ENCODE assay signal across 8 cellular contexts in the genomic region with DNA sequence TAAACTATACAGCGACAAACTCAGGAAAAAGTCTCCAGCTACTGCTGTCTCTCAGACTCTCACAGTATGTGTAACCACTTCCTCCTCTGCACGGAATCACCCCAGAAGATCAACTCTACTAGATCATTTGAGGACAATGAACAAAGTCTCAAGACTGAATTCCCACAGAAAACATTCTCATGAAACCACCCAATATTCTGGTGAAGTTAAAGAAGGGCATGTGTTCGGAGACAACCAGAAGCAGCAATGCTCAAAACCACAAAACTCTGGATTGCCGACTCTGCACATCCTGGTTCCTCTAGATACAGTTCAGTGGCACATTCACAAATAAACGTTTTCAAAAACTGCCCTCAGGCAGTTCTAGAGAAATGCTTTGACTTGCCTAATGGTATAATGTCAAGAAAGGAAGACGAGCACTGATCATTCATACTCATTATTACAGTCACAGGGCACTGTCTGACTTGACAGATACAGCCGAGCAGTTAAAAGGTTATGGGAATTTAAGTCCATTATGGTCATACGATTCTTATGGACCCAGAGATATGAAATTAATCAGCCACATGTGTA.
A peak's percentile ranks its signal among the peaks of the same experiment; 100 is the strongest.
DNase-seq lines count a peak whose midpoint lies in the region; ATAC-seq and TF ChIP-seq lines count a peak whose summit lies in the region.

No MANE protein-coding gene starts in this region.

- peak overlapping the region; percentile 59 for H3K27ac ChIP-seq in lower lobe of right lung

- no peaks in the 10 kb centered on the region for H3K36me3 ChIP-seq in lower lobe of right lung

- no peaks in the 10 kb centered on the region for H3K27me3 Mint-ChIP-seq in activated CD4-positive, alpha-beta T cell treated with anti-CD3 and anti-CD28 coated beads for 36 hours
- H3K27me3 Mint-ChIP-seq in activated naive CD8-positive, alpha-beta T cell treated with anti-CD3 and anti-CD28 coated beads for 36 hours: no peaks in the 10 kb centered on the region

- H3K27me3 ChIP-seq in lower lobe of right lung (ENCODE audit: low read depth): no peaks in the 10 kb centered on the region

- H3K4me3 Mint-ChIP-seq in activated CD4-positive, alpha-beta T cell treated with anti-CD3 and anti-CD28 coated beads for 36 hours: peak overlapping the region; percentile 70
- peak overlapping the region; percentile 64 for H3K4me3 Mint-ChIP-seq in activated naive CD8-positive, alpha-beta T cell treated with anti-CD3 and anti-CD28 coated beads for 36 hours

- H3K9me3 Mint-ChIP-seq in activated CD4-positive, alpha-beta T cell treated with anti-CD3 and anti-CD28 coated beads for 36 hours (ENCODE audit: low read depth): no peaks in the 10 kb centered on the region
- H3K9me3 Mint-ChIP-seq in activated naive CD8-positive, alpha-beta T cell treated with anti-CD3 and anti-CD28 coated beads for 36 hours: no peaks in the 10 kb centered on the region

- no peaks in the 10 kb centered on the region for H3K36me3 Mint-ChIP-seq in activated CD4-positive, alpha-beta T cell treated with anti-CD3 and anti-CD28 coated beads for 36 hours (ENCODE audit: low read depth)
- H3K36me3 Mint-ChIP-seq in activated naive CD8-positive, alpha-beta T cell treated with anti-CD3 and anti-CD28 coated beads for 36 hours: peaks cover 2% of the 10 kb centered on the region

- H3K4me1 Mint-ChIP-seq in activated CD4-positive, alpha-beta T cell treated with anti-CD3 and anti-CD28 coated beads for 36 hours: peaks cover 86% of the 10 kb centered on the region
- H3K4me1 Mint-ChIP-seq in activated naive CD8-positive, alpha-beta T cell treated with anti-CD3 and anti-CD28 coated beads for 36 hours: peaks cover 66% of the 10 kb centered on the region

- intact Hi-C loops in activated CD4-positive, alpha-beta T cell treated with anti-CD3 and anti-CD28 coated beads for 36 hours (cut with DNase I, micrococcal nuclease): loop anchor here in 1 of 2 experiments (5.0 to 10.0 kb wide), 2 partner anchors 606 to 722 kb away; a partner anchor contains a TSS
- intact Hi-C loops in lower lobe of right lung (cut with DNase I): no loop called here

- H3K9me3 ChIP-seq in lower lobe of right lung: no peaks in the 10 kb centered on the region

- peak; percentile 62 for ATAC-seq in activated CD4-positive, alpha-beta T cell treated with anti-CD3 and anti-CD28 coated beads for 36 hours
- ATAC-seq in HG02885 (IDR thresholded peaks at IDR 0.05; ENCODE audit: poor library complexity, unreplicated experiment) (peak; percentile 96), lower lobe of right lung (peak; percentile 76 to 90)

- H3K27ac Mint-ChIP-seq in activated CD4-positive, alpha-beta T cell treated with anti-CD3 and anti-CD28 coated beads for 36 hours: peak overlapping the region; percentile 95
- H3K27ac Mint-ChIP-seq in activated naive CD8-positive, alpha-beta T cell treated with anti-CD3 and anti-CD28 coated beads for 36 hours: peak overlapping the region; percentile 93

- TF ChIP-seq CTCF in lower lobe of right lung (IDR thresholded peaks at IDR 0.05): no peak

- DNase-seq in activated CD4-positive, alpha-beta T cell treated with anti-CD3 and anti-CD28 coated beads for 36 hours: peak; percentile 51
- no peak for DNase-seq in activated CD4-positive, alpha-beta T cell treated with anti-CD3 and anti-CD28 coated beads for 1 hour
- peak; percentile 26 for DNase-seq in NOMO-1 treated with dmso at 0.1 percent for 144 hours (lab: John Stamatoyannopoulos, UW; ENCODE audit: unreplicated experiment)
- DNase-seq in activated naive CD8-positive, alpha-beta T cell treated with anti-CD3 and anti-CD28 coated beads for 36 hours: peak; percentile 26
- DNase-seq in lower lobe of right lung: no peak
- DNase-seq in NCI-H524 (lab: John Stamatoyannopoulos, UW): no peak
- no peak for DNase-seq in DMS 273 (lab: John Stamatoyannopoulos, UW; ENCODE audit: unreplicated experiment)

- CTCF ChIA-PET in activated CD4-positive, alpha-beta T cell treated with anti-CD3 and anti-CD28 coated beads for 36 hours (lab: Charles Lee): interaction anchor here (0.7 to 4.7 kb wide), 6 partner anchors 8 to 133 kb away, joined by 3 to 36 read pairs (median 4); no protein-coding TSS in a partner anchor

- H3K4me3 ChIP-seq in lower lobe of right lung: no peak overlapping the region

- peaks cover 37% of the 10 kb centered on the region for H3K4me1 ChIP-seq in lower lobe of right lung

- POLR2A ChIA-PET in activated CD4-positive, alpha-beta T cell treated with anti-CD3 and anti-CD28 coated beads for 36 hours (lab: Charles Lee): interaction anchor here (0.6 kb wide), 1 partner anchor 99 kb away, joined by 3 read pairs; no protein-coding TSS in a partner anchor

Comparison
In these comparisons a context has a peak if more than half of its experiments do, and no peak if none do; other contexts are left out.
1. DNase-seq: peak in activated CD4-positive, alpha-beta T cell treated with anti-CD3 and anti-CD28 coated beads for 36 hours (single experiment), NOMO-1 treated with dmso at 0.1 percent for 144 hours (single experiment) and activated naive CD8-positive, alpha-beta T cell treated with anti-CD3 and anti-CD28 coated beads for 36 hours (single experiment); none in activated CD4-positive, alpha-beta T cell treated with anti-CD3 and anti-CD28 coated beads for 1 hour (single experiment), lower lobe of right lung (single experiment), NCI-H524 (0 of 2) and DMS 273 (single experiment).
2. Peak in every context shown above with its lines, with median percentiles within 50 percentile points of each other: ATAC-seq.